30 cellular contexts compared by ENCODE assay signal in the genomic region with DNA sequence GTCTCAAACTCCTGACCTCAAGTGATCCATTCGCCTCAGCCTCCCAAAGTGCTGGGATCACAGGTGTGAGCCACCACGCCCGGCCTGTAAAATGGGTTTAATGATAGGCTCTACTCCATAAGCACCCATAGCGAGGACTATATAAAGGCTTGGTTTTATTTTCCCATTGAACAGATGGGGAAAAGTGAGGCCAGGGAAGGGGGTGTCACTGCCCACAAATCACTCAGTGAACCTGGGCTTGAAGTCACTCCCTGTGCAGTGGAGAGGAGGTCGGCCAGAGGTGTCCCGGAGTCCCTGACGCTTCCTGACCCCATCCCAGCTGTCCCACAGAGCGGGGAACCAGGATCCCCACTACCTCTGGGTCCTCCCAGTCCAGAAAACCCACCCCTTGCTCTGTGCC. TPM values are rescaled to one million over a fixed set of nuclear protein-coding genes. Genes with fewer than 3 reads are reported as not detected.
"Had no signal": no experiment of that assay in that cellular context is flagged by ENCODE, and none has a peak within 500 bp of the region (broad histone marks: within the 10 kb centered on the region; RNA-seq: fewer than 3 reads in every experiment).

No MANE protein-coding gene starts in this region.

- H3K27ac ChIP-seq: neural progenitor cell, neutrophil, ovary, parathyroid adenoma, psoas muscle, skin epidermis, spleen, suprapubic skin, tibial artery, transverse colon, upper lobe of right lung, uterus had no signal

- DNase-seq: naive thymus-derived CD4-positive, alpha-beta T cell; natural killer cell; nucleus accumbens; ovary; posterior cingulate gyrus; psoas muscle; right cardiac atrium; spleen; stimulated activated CD4-positive, alpha-beta T cell treated with anti-CD3 and anti-CD28 coated beads, Interleukin-12 subunit alpha, Interleukin-12 subunit beta, amount 100 ng/mL, for 4 hours; stimulated activated CD4-positive, alpha-beta T cell treated with anti-CD3 and anti-CD28 coated beads, Interleukin-1b, Interleukin-23, amount 100 ng/mL, for 48 hours; stimulated activated CD4-positive, alpha-beta T cell treated with anti-CD3 and anti-CD28 coated beads, Interleukin-4, amount 100 ng/mL, for 1 hour; stimulated activated CD4-positive, alpha-beta T cell treated with anti-CD3 and anti-CD28 coated beads, Interleukin-4, amount 100 ng/mL, for 4 hours; stimulated activated CD8-positive, alpha-beta memory T cell treated with anti-CD3 and anti-CD28 coated beads, Interleukin-4, amount 100 ng/mL, for 48 hours; stimulated activated naive CD4-positive, alpha-beta T cell; stimulated activated naive CD8-positive, alpha-beta T cell treated with anti-CD3 and anti-CD28 coated beads, Interleukin-15, amount 100 ng/mL, for 72 hours; stimulated activated naive CD8-positive, alpha-beta T cell treated with anti-CD3 and anti-CD28 coated beads, Interleukin-15, Interleukin-2, amounts not matched to agents 100 U/mL and 50 U/mL, for 24 hours; substantia nigra; testis; tibial artery; transverse colon; upper lobe of right lung; uterus had no signal

- H3K4me3 ChIP-seq: neural progenitor cell, ovary, psoas muscle, skin epidermis, smooth muscle cell, spleen, suprapubic skin, testis, tibial artery, transverse colon, upper lobe of right lung, uterus had no signal

- H3K4me2 ChIP-seq: neural progenitor cell, smooth muscle cell had no signal

- H3K79me2 ChIP-seq: parathyroid adenoma had no signal

- H3K36me3 ChIP-seq: neural progenitor cell, neutrophil, ovary, transverse colon, uterus had no signal

- H3K9me3 ChIP-seq: neutrophil, ovary, psoas muscle, spleen, suprapubic skin, testis, tibial artery, transverse colon, upper lobe of right lung, uterus had no signal

- ATAC-seq: naive thymus-derived CD4-positive, alpha-beta T cell; natural killer cell; right cardiac atrium; sciatic nerve; stimulated activated memory B cell treated with anti-CD40 and anti-IgM and Interleukin-4, amounts not matched to agents 10 μg/mL and 1 μg/mL and 100 μg/mL, for 72 hours; stimulated activated naive CD8-positive, alpha-beta T cell treated with anti-CD3 and anti-CD28 coated beads, Interleukin-15, amount 100 ng/mL, for 72 hours; stimulated activated naive CD8-positive, alpha-beta T cell treated with anti-CD3 and anti-CD28 coated beads, Interleukin-15, Interleukin-2, amounts not matched to agents 100 U/mL and 50 U/mL, for 24 hours; upper lobe of right lung had no signal

- H3K27me3 ChIP-seq: neural progenitor cell, neutrophil, ovary, spleen, suprapubic skin, testis, transverse colon, upper lobe of right lung, uterus had no signal

- H2AFZ ChIP-seq: neural progenitor cell, parathyroid adenoma had no signal

- H3K4me1 ChIP-seq: parathyroid adenoma, psoas muscle, spleen, suprapubic skin, tibial artery, transverse colon, upper lobe of right lung, uterus had no signal

RNA-seq across cellular contexts. Expression of a gene that starts 36.8 kb away (rescaled TPM):
- total RNA-seq: transverse colon had no signal
